9 cellular contexts compared by ENCODE assay signal in the genomic region with DNA sequence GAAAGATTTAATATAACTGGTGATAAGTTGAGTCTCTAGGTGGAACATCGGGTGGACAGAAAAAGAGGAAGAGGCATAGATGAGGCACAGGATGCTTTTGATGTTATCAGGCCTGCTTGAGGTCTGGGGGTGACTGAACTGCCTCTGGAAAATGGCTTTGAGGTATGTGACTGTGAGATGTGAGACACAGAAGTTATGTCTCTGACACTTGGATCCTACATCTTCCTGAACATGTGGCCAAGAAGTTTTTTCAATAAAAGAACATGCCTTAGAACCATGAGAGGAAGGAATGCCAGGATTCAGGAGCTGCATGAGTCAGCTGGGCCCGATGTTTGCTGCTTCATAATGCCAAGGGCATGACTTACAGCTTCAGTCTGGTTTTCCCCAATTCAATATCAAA. TPM values are rescaled to one million over a fixed set of nuclear protein-coding genes. Genes with fewer than 3 reads are reported as not detected.
DNase-seq lines count a peak whose midpoint lies in the region; ATAC-seq, FAIRE-seq and TF ChIP-seq lines count a peak whose summit lies in the region.
"Had no signal": no experiment of that assay in that cellular context is flagged by ENCODE, and none has a peak within 500 bp of the region (broad histone marks: within the 10 kb centered on the region; RNA-seq: fewer than 3 reads in every experiment).

No MANE protein-coding gene starts in this region.

- FAIRE-seq in bronchial epithelial cell (lab: Jason Lieb, UNC) = peak; percentile 13

- H3K27ac Mint-ChIP-seq in activated CD4-positive, alpha-beta T cell treated with anti-CD3 and anti-CD28 coated beads for 36 hours = peak overlapping the region; percentile 78

- CTCF ChIA-PET in activated CD4-positive, alpha-beta T cell treated with anti-CD3 and anti-CD28 coated beads for 36 hours (lab: Charles Lee) = interaction anchor here (0.7 to 5.2 kb wide), 11 partner anchors 10 to 884 kb away, joined by 3 to 76 read pairs (median 6); a partner anchor contains a TSS
- CTCF ChIA-PET in OCI-LY7 (lab: Charles Lee; ENCODE audit: unreplicated experiment) = interaction anchor here (1.3 kb wide), 1 partner anchor 12 kb away, joined by 5 read pairs; a partner anchor contains a TSS

- DNase-seq in activated CD4-positive, alpha-beta T cell treated with anti-CD3 and anti-CD28 coated beads for 36 hours = no peak
- no peak for DNase-seq in activated CD4-positive, alpha-beta T cell treated with anti-CD3 and anti-CD28 coated beads for 4 hours
- no peak for DNase-seq in OCI-LY7 (ENCODE audit: low spot score)
- DNase-seq in bronchial epithelial cell (ENCODE audit: low read depth) = peak; percentile 80
- DNase-seq in pulmonary artery endothelial cell (ENCODE audit: low read depth, low spot score) = peak; percentile 29
- no peak for DNase-seq in NCI-H345 treated with DMSO at 0.1 percent for 48 hours (lab: John Stamatoyannopoulos, UW; ENCODE audit: unreplicated experiment)
- no peak for DNase-seq in ascending aorta (ENCODE audit: low spot score in 2 of 2)
- DNase-seq in central memory CD4-positive, alpha-beta T cell = no peak
- DNase-seq: 8988T had no signal

- no peak overlapping the region for H3K27ac ChIP-seq in OCI-LY7 (ENCODE audit: low read depth, low read length, poor library complexity, severe bottlenecking)
- H3K27ac ChIP-seq in ascending aorta = no peak overlapping the region

- peaks cover 10% of the 10 kb centered on the region for H3K4me1 ChIP-seq in OCI-LY7 (ENCODE audit: insufficient read depth, low read length, poor library complexity, severe bottlenecking)
- no peaks in the 10 kb centered on the region for H3K4me1 ChIP-seq in ascending aorta

- H3K9me2 ChIP-seq in OCI-LY7 (ENCODE audit: insufficient read depth, low read length) = no peaks in the 10 kb centered on the region

- POLR2A ChIA-PET in activated CD4-positive, alpha-beta T cell treated with anti-CD3 and anti-CD28 coated beads for 36 hours (lab: Charles Lee) = interaction anchor here (0.9 to 4.1 kb wide), 2 partner anchors 11 to 75 kb away, joined by 8 to 61 read pairs; a partner anchor contains a TSS
- POLR2A ChIA-PET in OCI-LY7 (lab: Charles Lee) = interaction anchor here (0.6 to 3.3 kb wide), 4 partner anchors 11 to 85 kb away, joined by 3 to 23 read pairs (median 4); a partner anchor contains a TSS

- H3K36me3 Mint-ChIP-seq in activated CD4-positive, alpha-beta T cell treated with anti-CD3 and anti-CD28 coated beads for 36 hours (ENCODE audit: low read depth) = no peaks in the 10 kb centered on the region

- no peak overlapping the region for H3K4me2 ChIP-seq in OCI-LY7 (ENCODE audit: low read length)

- no peaks in the 10 kb centered on the region for H3K79me2 ChIP-seq in OCI-LY7 (ENCODE audit: insufficient read depth, low read depth, low read length)

- no peaks in the 10 kb centered on the region for H4K20me1 ChIP-seq in OCI-LY7 (ENCODE audit: insufficient read depth, low read length)

- ATAC-seq in activated CD4-positive, alpha-beta T cell treated with anti-CD3 and anti-CD28 coated beads for 36 hours = no peak

- no peaks in the 10 kb centered on the region for H3K9me3 ChIP-seq in OCI-LY7 (ENCODE audit: low read length)
- H3K9me3 ChIP-seq in ascending aorta = no peaks in the 10 kb centered on the region

- TF ChIP-seq CTCF in OCI-LY7 (conservative IDR thresholded peaks at IDR 0.05; ENCODE audit: low read length) (no peak), bronchial epithelial cell (IDR thresholded peaks at IDR 0.05; ENCODE audit: insufficient read depth, low read length, severe bottlenecking) (no peak), ascending aorta (IDR thresholded peaks at IDR 0.05) (no peak)

- BruUV-seq in OCI-LY7 (replicated peaks; lab: Mats Ljungman, UMichigan) = no TSS peak

- H3K9me3 Mint-ChIP-seq in activated CD4-positive, alpha-beta T cell treated with anti-CD3 and anti-CD28 coated beads for 36 hours (ENCODE audit: low read depth) = no peaks in the 10 kb centered on the region

- H3K4me3 ChIP-seq in OCI-LY7 (ENCODE audit: low read depth, low read length, poor library complexity, severe bottlenecking) (no peak overlapping the region), bronchial epithelial cell (ENCODE audit: low read depth, low read length) (no peak overlapping the region), ascending aorta (no peak overlapping the region)

- intact Hi-C loops in activated CD4-positive, alpha-beta T cell treated with anti-CD3 and anti-CD28 coated beads for 36 hours (cut with DNase I, micrococcal nuclease) = no loop called here
- intact Hi-C loops in OCI-LY7 (cut with micrococcal nuclease; ENCODE audit: unreplicated experiment) (loop anchor here (5.0 kb wide), 1 partner anchor 581 kb away; no protein-coding TSS in a partner anchor), ascending aorta (cut with DNase I) (no loop called here)

- peaks cover 51% of the 10 kb centered on the region for H3K4me1 Mint-ChIP-seq in activated CD4-positive, alpha-beta T cell treated with anti-CD3 and anti-CD28 coated beads for 36 hours

- H2AFZ ChIP-seq in OCI-LY7 (ENCODE audit: low read length) = peak overlapping the region; percentile 32; the same call in 1 of the 2 replicates

- H3K36me3 ChIP-seq in OCI-LY7 (ENCODE audit: insufficient read depth, low read length) (no peaks in the 10 kb centered on the region), bronchial epithelial cell (ENCODE audit: control insufficient read depth, insufficient read depth, low read length) (no peaks in the 10 kb centered on the region), ascending aorta (no peaks in the 10 kb centered on the region)

- no peaks in the 10 kb centered on the region for H3K27me3 ChIP-seq in bronchial epithelial cell (ENCODE audit: control insufficient read depth, insufficient read depth, low read length)
- H3K27me3 ChIP-seq in ascending aorta = no peaks in the 10 kb centered on the region

- H3K27me3 Mint-ChIP-seq in activated CD4-positive, alpha-beta T cell treated with anti-CD3 and anti-CD28 coated beads for 36 hours = peaks cover 2% of the 10 kb centered on the region

- no peak overlapping the region for H3K4me3 Mint-ChIP-seq in activated CD4-positive, alpha-beta T cell treated with anti-CD3 and anti-CD28 coated beads for 36 hours

RNA-seq across cellular contexts. Expression of a gene that starts 11.5 kb away (rescaled TPM):
- total RNA-seq in activated CD4-positive, alpha-beta T cell treated with anti-CD3 and anti-CD28 coated beads for 36 hours = 10 to 100 TPM; 65.6 to 67.6 TPM
- total RNA-seq in OCI-LY7 (2014; rRNA removed; shearing (Covaris generic)) = 16.0 and 18.2 TPM in 2 replicates
- total RNA-seq in OCI-LY7 (2022) = 28.1 and 30.8 TPM in 2 replicates
- not detected in 2 replicates for total RNA-seq in bronchial epithelial cell
- not detected in 2 replicates for total RNA-seq in pulmonary artery endothelial cell
- 0.43 TPM for total RNA-seq in ascending aorta

Comparison
In these comparisons a context has a peak if more than half of its experiments do, and no peak if none do; other contexts are left out.
1. DNase-seq: peak in bronchial epithelial cell (single experiment) and pulmonary artery endothelial cell (single experiment); none in activated CD4-positive, alpha-beta T cell treated with anti-CD3 and anti-CD28 coated beads for 36 hours (single experiment), activated CD4-positive, alpha-beta T cell treated with anti-CD3 and anti-CD28 coated beads for 4 hours (0 of 2), OCI-LY7 (single experiment), NCI-H345 treated with DMSO at 0.1 percent for 48 hours (single experiment), ascending aorta (0 of 2) and central memory CD4-positive, alpha-beta T cell (single experiment).
2. RNA of a gene that starts 11.5 kb away (total RNA-seq): 65.6 to 67.6 TPM in activated CD4-positive, alpha-beta T cell treated with anti-CD3 and anti-CD28 coated beads for 36 hours and 16.0 to 30.8 TPM in OCI-LY7; 0.43 TPM in ascending aorta (single experiment), not detected in bronchial epithelial cell and not detected in pulmonary artery endothelial cell; every median in the first group is over 10 times any median in the second.